27 cellular contexts compared by ENCODE assay signal in genomic region chr3:135636596-135636995, GRCh38.
"Had no signal": no experiment of that assay in that cellular context is flagged by ENCODE, and none has a peak within 500 bp of the region (broad histone marks: within the 10 kb centered on the region; RNA-seq: fewer than 3 reads in every experiment).

No MANE protein-coding gene starts in this region.

- H3K9me3 Mint-ChIP-seq: mesothelial cell of epicardium, type B pancreatic cell had no signal

- DNase-seq: heart left ventricle; hypothalamus; immature natural killer cell; kidney; left colon; left ventricle myocardium inferior; mesendoderm; naive B cell; natural killer cell; ovary; right lobe of liver; stimulated activated CD4-positive, alpha-beta T cell treated with anti-CD3 and anti-CD28 coated beads, Interleukin-1b, Interleukin-23, amount 100 ng/mL, for 48 hours; stimulated activated CD4-positive, alpha-beta T cell treated with anti-CD3 and anti-CD28 coated beads, Interleukin-2, amount 100 ng/mL, for 48 hours; stimulated activated CD4-positive, alpha-beta T cell treated with anti-CD3 and anti-CD28 coated beads, Interleukin-4, amount 100 ng/mL, for 4 hours; stimulated activated CD8-positive, alpha-beta memory T cell treated with anti-CD3 and anti-CD28 coated beads, Interleukin-4, amount 100 ng/mL, for 48 hours; stimulated activated naive CD4-positive, alpha-beta T cell treated with Interleukin-2 at 50 U/mL for 16 hours; stimulated activated naive CD8-positive, alpha-beta T cell treated with anti-CD3 and anti-CD28 coated beads, Interleukin-15, amount 100 ng/mL, for 72 hours; substantia nigra had no signal

- H3K4me3 Mint-ChIP-seq: immature natural killer cell; mesothelial cell of epicardium; naive B cell; natural killer cell; stimulated activated memory B cell treated with anti-CD40 and anti-IgM and Interleukin-4, amounts not matched to agents 10 μg/mL and 1 μg/mL and 100 μg/mL, for 72 hours; stimulated activated naive CD8-positive, alpha-beta T cell treated with anti-CD3 and anti-CD28 coated beads, Interleukin-15, amount 100 ng/mL, for 72 hours; type B pancreatic cell had no signal

- H3K4me1 ChIP-seq: heart left ventricle, left ventricle myocardium inferior, right atrium auricular region, right lobe of liver, tibial nerve had no signal

- ATAC-seq: heart left ventricle; left colon; natural killer cell; right lobe of liver; stimulated activated memory B cell treated with anti-CD40 and anti-IgM and Interleukin-4, amounts not matched to agents 10 μg/mL and 1 μg/mL and 100 μg/mL, for 72 hours; stimulated activated naive CD8-positive, alpha-beta T cell treated with anti-CD3 and anti-CD28 coated beads, Interleukin-15, amount 100 ng/mL, for 72 hours had no signal

- H3K27ac ChIP-seq: heart left ventricle, left ventricle myocardium inferior, ovary, right atrium auricular region, right lobe of liver, tibial nerve had no signal

- H3K9me3 ChIP-seq: heart left ventricle, left ventricle myocardium inferior, ovary, right atrium auricular region, right lobe of liver had no signal

- H3K4me3 ChIP-seq: heart left ventricle, left ventricle myocardium inferior, lung, ovary, right atrium auricular region, right lobe of liver, smooth muscle cell, tibial nerve had no signal

- H3K4me2 ChIP-seq: smooth muscle cell had no signal

- H3K27ac Mint-ChIP-seq: immature natural killer cell; mesothelial cell of epicardium; naive B cell; natural killer cell; progenitor cell of endocrine pancreas; stimulated activated memory B cell treated with anti-CD40 and anti-IgM and Interleukin-4, amounts not matched to agents 10 μg/mL and 1 μg/mL and 100 μg/mL, for 72 hours; stimulated activated naive CD8-positive, alpha-beta T cell treated with anti-CD3 and anti-CD28 coated beads, Interleukin-15, amount 100 ng/mL, for 72 hours; type B pancreatic cell had no signal

- H3K36me3 ChIP-seq: heart left ventricle, left ventricle myocardium inferior, ovary, right atrium auricular region, right lobe of liver, tibial nerve had no signal

- H3K36me3 Mint-ChIP-seq: mesothelial cell of epicardium; naive B cell; natural killer cell; stimulated activated memory B cell treated with anti-CD40 and anti-IgM and Interleukin-4, amounts not matched to agents 10 μg/mL and 1 μg/mL and 100 μg/mL, for 72 hours; type B pancreatic cell had no signal

- H3K27me3 ChIP-seq: heart left ventricle, ovary, right atrium auricular region, right lobe of liver, tibial nerve had no signal

- H3K4me1 Mint-ChIP-seq: immature natural killer cell; mesothelial cell of epicardium; naive B cell; natural killer cell; stimulated activated memory B cell treated with anti-CD40 and anti-IgM and Interleukin-4, amounts not matched to agents 10 μg/mL and 1 μg/mL and 100 μg/mL, for 72 hours; stimulated activated naive CD8-positive, alpha-beta T cell treated with anti-CD3 and anti-CD28 coated beads, Interleukin-15, amount 100 ng/mL, for 72 hours had no signal

- FAIRE-seq: islet of Langerhans, kidney had no signal

- H3K27me3 Mint-ChIP-seq: naive B cell; stimulated activated memory B cell treated with anti-CD40 and anti-IgM and Interleukin-4, amounts not matched to agents 10 μg/mL and 1 μg/mL and 100 μg/mL, for 72 hours; stimulated activated naive CD8-positive, alpha-beta T cell treated with anti-CD3 and anti-CD28 coated beads, Interleukin-15, amount 100 ng/mL, for 72 hours had no signal
